8 cellular contexts compared by ENCODE assay signal in the genomic region with DNA sequence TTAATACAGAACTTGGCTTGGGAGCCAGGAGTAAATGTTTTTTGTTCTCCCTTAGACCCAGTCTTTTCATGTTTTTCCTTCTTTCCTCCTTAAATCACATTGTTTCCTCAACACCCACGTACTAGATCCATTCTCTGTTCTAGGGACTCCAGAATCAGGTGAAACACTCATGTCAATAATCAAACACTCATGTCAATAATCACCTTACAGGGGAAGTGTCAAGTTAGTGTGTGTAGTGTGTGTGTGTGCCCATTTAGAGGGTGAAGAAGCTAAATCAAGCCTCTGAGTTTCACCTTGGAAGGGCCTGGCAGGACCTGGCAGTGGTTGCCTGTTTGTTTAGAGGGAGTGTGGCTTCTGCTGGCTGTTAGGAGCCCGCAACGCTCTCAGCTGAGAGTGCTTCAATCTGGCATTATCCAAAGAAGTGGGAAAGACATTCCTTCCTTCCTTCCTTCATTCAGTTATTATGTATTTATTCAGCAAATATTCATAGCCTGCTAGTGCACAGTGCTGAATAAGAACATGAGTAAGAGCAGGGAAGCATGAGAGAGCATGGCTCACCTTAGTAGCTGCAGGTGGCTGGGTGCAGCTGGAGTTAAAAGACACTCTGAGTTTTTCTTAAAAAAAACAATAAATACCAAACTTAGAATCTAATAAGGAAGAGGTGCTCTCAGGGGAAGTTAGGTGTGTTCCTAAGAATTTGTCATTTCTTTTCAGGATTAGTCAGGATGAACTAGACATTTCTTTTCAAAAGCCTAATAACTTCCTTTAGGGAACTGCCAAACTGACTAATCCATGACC. TPM values are rescaled to one million over a fixed set of nuclear protein-coding genes. Genes with fewer than 3 reads are reported as not detected.
A peak's percentile ranks its signal among the peaks of the same experiment; 100 is the strongest.
DNase-seq lines count a peak whose midpoint lies in the region; ATAC-seq and TF ChIP-seq lines count a peak whose summit lies in the region.

No MANE protein-coding gene starts in this region.

- peak overlapping the region; percentile 13 to 73 for H3K9ac ChIP-seq in liver (ENCODE audit: low read depth in 1 of 2, low read length in 2 of 2)

- H3K27ac ChIP-seq in liver (ENCODE audit: low read depth in 1 of 2, low read length in 2 of 2) (peak overlapping the region; percentile 92 to 96), thymus (ENCODE audit: low read depth) (peak overlapping the region; percentile 60)

- H3K27ac Mint-ChIP-seq in activated naive CD8-positive, alpha-beta T cell treated with anti-CD3 and anti-CD28 coated beads, Interleukin-2, amount 50 U/mL, for 24 hours: peak overlapping the region; percentile 98

- WGBS in liver: 71% methylated on average over 3 of the region's 3 CpGs
- 95% methylated on average over 3 of the region's 3 CpGs for WGBS in thymus

- peak overlapping the region; percentile 83 for H3K4me3 ChIP-seq in LNCaP clone FGC (ENCODE audit: low read depth, low read length)
- H3K4me3 ChIP-seq in liver (ENCODE audit: low read depth in 1 of 3, low read length in 3 of 3): peak overlapping the region in 1 of 3 donors; percentile 77
- H3K4me3 ChIP-seq in thymus (ENCODE audit: low read length): no peak overlapping the region

- H3K9me3 ChIP-seq in liver (ENCODE audit: control insufficient read depth in 4 of 4, low read length in 3 of 4): no peaks in the 10 kb centered on the region
- no peaks in the 10 kb centered on the region for H3K9me3 ChIP-seq in thymus (ENCODE audit: control insufficient read depth)

- no peak for TF ChIP-seq CTCF in LNCaP clone FGC (IDR thresholded peaks at IDR 0.05; ENCODE audit: control insufficient read depth, extremely low read depth, insufficient read depth)
- TF ChIP-seq CTCF in liver (IDR thresholded peaks at IDR 0.05; ENCODE audit: low read depth, low read length, missing input control): no peak

- peaks cover 3% of the 10 kb centered on the region for H3K27me3 Mint-ChIP-seq in activated naive CD8-positive, alpha-beta T cell treated with anti-CD3 and anti-CD28 coated beads, Interleukin-2, amount 50 U/mL, for 24 hours

- H3K4me1 Mint-ChIP-seq in activated naive CD8-positive, alpha-beta T cell treated with anti-CD3 and anti-CD28 coated beads, Interleukin-2, amount 50 U/mL, for 24 hours: peaks cover 29% of the 10 kb centered on the region

- peaks cover 20% of the 10 kb centered on the region for H3K36me3 Mint-ChIP-seq in activated naive CD8-positive, alpha-beta T cell treated with anti-CD3 and anti-CD28 coated beads, Interleukin-2, amount 50 U/mL, for 24 hours (ENCODE audit: low read depth)

- DNase-seq in COR-L47 (lab: John Stamatoyannopoulos, UW) (peak; percentile 17), LNCaP clone FGC (ENCODE audit: low read depth) (no peak), GM03348 (ENCODE audit: low spot score) (no peak), 8988T (no peak)
- no peak for DNase-seq in activated naive CD8-positive, alpha-beta T cell treated with anti-CD3 and anti-CD28 coated beads, Interleukin-2, amount 50 U/mL, for 24 hours

- H3K27me3 ChIP-seq in liver (ENCODE audit: control insufficient read depth in 4 of 4, insufficient read depth in 4 of 4, low read length in 3 of 4) (no peaks in the 10 kb centered on the region), thymus (ENCODE audit: control insufficient read depth, insufficient read depth) (no peaks in the 10 kb centered on the region)

- H3K36me3 ChIP-seq in liver (ENCODE audit: control insufficient read depth in 4 of 4, insufficient read depth in 3 of 4, low read depth in 1 of 4, low read length in 3 of 4): peaks cover 0 to 2% (median 0%) of the 10 kb centered on the region in 4 donors
- no peaks in the 10 kb centered on the region for H3K36me3 ChIP-seq in thymus (ENCODE audit: control insufficient read depth, insufficient read depth)

- no peak for TF ChIP-seq RAD21 in liver (IDR thresholded peaks at IDR 0.05)

- H3K4me1 ChIP-seq in liver (ENCODE audit: control insufficient read depth in 4 of 4, insufficient read depth in 4 of 4, low read length in 3 of 4) (peaks cover 3 to 27% (median 11%) of the 10 kb centered on the region in 4 donors), thymus (ENCODE audit: control insufficient read depth, insufficient read depth, low read length) (peaks cover 12% of the 10 kb centered on the region)

- no peaks in the 10 kb centered on the region for H3K9me3 Mint-ChIP-seq in activated naive CD8-positive, alpha-beta T cell treated with anti-CD3 and anti-CD28 coated beads, Interleukin-2, amount 50 U/mL, for 24 hours

- no peak for ATAC-seq in activated naive CD8-positive, alpha-beta T cell treated with anti-CD3 and anti-CD28 coated beads, Interleukin-2, amount 50 U/mL, for 24 hours
- ATAC-seq in GM18868 (IDR thresholded peaks at IDR 0.05; ENCODE audit: unreplicated experiment): no peak

- peak overlapping the region; percentile 96 for H3K4me3 Mint-ChIP-seq in activated naive CD8-positive, alpha-beta T cell treated with anti-CD3 and anti-CD28 coated beads, Interleukin-2, amount 50 U/mL, for 24 hours

TF ChIP-seq in liver, 16 proteins besides CTCF, POLR2A, EP300 and RAD21:
- no peak for TF ChIP-seq HNF4G (IDR thresholded peaks at IDR 0.05)
- TF ChIP-seq NR2F2 (IDR thresholded peaks at IDR 0.05): no peak
- no peak for TF ChIP-seq GABPA (IDR thresholded peaks at IDR 0.05 in 1 of 2, conservative IDR thresholded peaks at IDR 0.05 in 1 of 2)
- TF ChIP-seq TAF1 (conservative IDR thresholded peaks at IDR 0.05): no peak
- no peak for TF ChIP-seq EGR1 (IDR thresholded peaks at IDR 0.05; ENCODE audit: low read depth in 2 of 2)
- TF ChIP-seq, protein P1, sequence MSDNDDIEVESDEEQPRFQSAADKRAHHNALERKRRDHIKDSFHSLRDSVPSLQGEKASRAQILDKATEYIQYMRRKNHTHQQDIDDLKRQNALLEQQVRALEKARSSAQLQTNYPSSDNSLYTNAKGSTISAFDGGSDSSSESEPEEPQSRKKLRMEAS (IDR thresholded peaks at IDR 0.05): no peak
- TF ChIP-seq, protein P2, sequence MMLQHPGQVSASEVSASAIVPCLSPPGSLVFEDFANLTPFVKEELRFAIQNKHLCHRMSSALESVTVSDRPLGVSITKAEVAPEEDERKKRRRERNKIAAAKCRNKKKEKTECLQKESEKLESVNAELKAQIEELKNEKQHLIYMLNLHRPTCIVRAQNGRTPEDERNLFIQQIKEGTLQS (IDR thresholded peaks at IDR 0.05): no peak
- no peak for TF ChIP-seq RXRA (IDR thresholded peaks at IDR 0.05)
- TF ChIP-seq JUND (IDR thresholded peaks at IDR 0.05): no peak

RNA-seq across cellular contexts. Expression of a gene that starts 17.6 kb away (rescaled TPM):
- 1 to 10 TPM; 1.9 to 6.4 TPM for total RNA-seq in liver
- polyA plus RNA-seq in liver (under 1 TPM; 0.17 to 0.46 TPM), thymus (7.8 TPM)
